1 cellular context compared by ENCODE assay signal in the genomic region with DNA sequence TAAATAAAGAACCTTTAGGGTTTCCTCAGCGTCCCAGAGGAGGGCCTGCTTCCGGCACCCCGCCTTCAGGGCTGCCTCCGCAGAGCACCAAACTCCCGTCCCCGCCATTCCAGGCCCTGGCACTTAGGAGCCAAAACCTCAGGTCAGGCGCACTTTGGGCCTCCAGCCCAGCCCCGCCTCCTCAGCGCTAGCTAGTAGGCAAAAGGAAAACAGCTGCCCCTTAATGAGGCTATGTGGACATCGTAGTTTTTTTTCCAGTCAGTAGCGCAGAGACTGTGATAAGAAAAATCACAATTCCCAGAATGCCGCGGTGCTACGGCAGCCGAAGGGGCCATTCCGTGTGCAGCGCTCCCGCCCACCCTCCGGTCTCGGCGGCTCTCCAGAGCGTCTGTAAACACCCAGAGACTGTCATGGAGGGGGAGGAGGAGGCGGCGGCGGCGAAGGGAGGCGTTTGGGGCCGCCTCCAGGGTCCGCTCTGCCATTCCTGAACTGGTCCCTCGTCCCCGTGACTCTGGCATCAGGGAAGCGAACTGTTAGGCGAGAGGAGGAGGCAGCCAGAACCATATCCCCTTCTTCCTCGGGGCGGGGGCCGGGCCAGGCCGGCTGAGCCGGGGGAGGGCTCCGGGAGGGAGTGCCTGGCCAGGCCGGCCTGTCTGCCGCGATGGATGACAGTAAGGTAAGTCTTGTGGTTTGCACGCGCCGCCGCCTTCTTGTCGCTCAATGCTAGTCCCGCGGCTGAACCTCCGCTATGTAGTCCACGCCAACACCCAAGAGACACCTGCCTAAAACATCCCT.
TF ChIP-seq lines count a peak whose summit lies in the region.

A gene with protein sequence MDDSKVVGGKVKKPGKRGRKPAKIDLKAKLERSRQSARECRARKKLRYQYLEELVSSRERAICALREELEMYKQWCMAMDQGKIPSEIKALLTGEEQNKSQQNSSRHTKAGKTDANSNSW (plus strand): TSS at position 365 of the 795 bp plus-strand sequence. CDS start 297 bp downstream, at position 662.

TF ChIP-seq in HepG2, 621 proteins besides CTCF, POLR2A, EP300 and RAD21 (continued from another document and continues in another):
- TF ChIP-seq, protein P1, sequence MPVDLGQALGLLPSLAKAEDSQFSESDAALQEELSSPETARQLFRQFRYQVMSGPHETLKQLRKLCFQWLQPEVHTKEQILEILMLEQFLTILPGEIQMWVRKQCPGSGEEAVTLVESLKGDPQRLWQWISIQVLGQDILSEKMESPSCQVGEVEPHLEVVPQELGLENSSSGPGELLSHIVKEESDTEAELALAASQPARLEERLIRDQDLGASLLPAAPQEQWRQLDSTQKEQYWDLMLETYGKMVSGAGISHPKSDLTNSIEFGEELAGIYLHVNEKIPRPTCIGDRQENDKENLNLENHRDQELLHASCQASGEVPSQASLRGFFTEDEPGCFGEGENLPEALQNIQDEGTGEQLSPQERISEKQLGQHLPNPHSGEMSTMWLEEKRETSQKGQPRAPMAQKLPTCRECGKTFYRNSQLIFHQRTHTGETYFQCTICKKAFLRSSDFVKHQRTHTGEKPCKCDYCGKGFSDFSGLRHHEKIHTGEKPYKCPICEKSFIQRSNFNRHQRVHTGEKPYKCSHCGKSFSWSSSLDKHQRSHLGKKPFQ (CRISPR knock-in tag; IDR thresholded peaks at IDR 0.05; ENCODE audit: insufficient replicate concordance) = no peak
- TF ChIP-seq, protein P2, sequence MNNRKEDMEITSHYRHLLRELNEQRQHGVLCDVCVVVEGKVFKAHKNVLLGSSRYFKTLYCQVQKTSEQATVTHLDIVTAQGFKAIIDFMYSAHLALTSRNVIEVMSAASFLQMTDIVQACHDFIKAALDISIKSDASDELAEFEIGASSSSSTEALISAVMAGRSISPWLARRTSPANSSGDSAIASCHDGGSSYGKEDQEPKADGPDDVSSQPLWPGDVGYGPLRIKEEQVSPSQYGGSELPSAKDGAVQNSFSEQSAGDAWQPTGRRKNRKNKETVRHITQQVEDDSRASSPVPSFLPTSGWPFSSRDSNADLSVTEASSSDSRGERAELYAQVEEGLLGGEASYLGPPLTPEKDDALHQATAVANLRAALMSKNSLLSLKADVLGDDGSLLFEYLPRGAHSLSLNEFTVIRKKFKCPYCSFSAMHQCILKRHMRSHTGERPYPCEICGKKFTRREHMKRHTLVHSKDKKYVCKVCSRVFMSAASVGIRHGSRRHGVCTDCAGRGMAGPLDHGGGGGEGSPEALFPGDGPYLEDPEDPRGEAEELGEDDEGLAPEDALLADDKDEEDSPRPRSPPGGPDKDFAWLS (CRISPR knock-in tag; IDR thresholded peaks at IDR 0.05; ENCODE audit: borderline replicate concordance) = no peak
- TF ChIP-seq SAFB2 (CRISPR knock-in tag; IDR thresholded peaks at IDR 0.05; ENCODE audit: borderline replicate concordance, low read depth) (no peak; the same call in 1 of the 2 replicates), ZNF263 (CRISPR knock-in tag; IDR thresholded peaks at IDR 0.05) (peak; percentile 60; the same call in 1 of the 2 replicates), ZNF780A (CRISPR knock-in tag; IDR thresholded peaks at IDR 0.05) (peak; percentile 25; the same call in 1 of the 2 replicates), CBFB (CRISPR knock-in tag; IDR thresholded peaks at IDR 0.05) (peak; percentile 86; the same call in 1 of the 2 replicates), MYC (CRISPR knock-in tag; IDR thresholded peaks at IDR 0.05; ENCODE audit: borderline replicate concordance) (peak; percentile 82), ZNF256 (CRISPR knock-in tag; conservative IDR thresholded peaks at IDR 0.05) (no peak; the same call in 1 of the 2 replicates), POLR2G (IDR thresholded peaks at IDR 0.05; ENCODE audit: low read depth, low read length) (peak; percentile 81), FOXK2 (IDR thresholded peaks at IDR 0.05) (peak; percentile 89), ARNTL (CRISPR knock-in tag; IDR thresholded peaks at IDR 0.05) (peak; percentile 60; the same call in 1 of the 2 replicates), ZBTB8A (CRISPR knock-in tag; IDR thresholded peaks at IDR 0.05; ENCODE audit: borderline replicate concordance, low read depth) (no peak), NCOA5 (CRISPR knock-in tag; IDR thresholded peaks at IDR 0.05) (no peak), ZNF720 (CRISPR knock-in tag; IDR thresholded peaks at IDR 0.05) (0 out of 2 replicates have a peak, but pooled peaks have one; percentile 33), TBX2 (CRISPR knock-in tag; IDR thresholded peaks at IDR 0.05; ENCODE audit: borderline replicate concordance) (peak; percentile 84), ZNF138 (CRISPR knock-in tag; IDR thresholded peaks at IDR 0.05; ENCODE audit: low read depth) (0 out of 2 replicates have a peak, but pooled peaks have one; percentile 23), RCOR2 (CRISPR knock-in tag; IDR thresholded peaks at IDR 0.05) (peak; percentile 39; the same call in 1 of the 2 replicates), YY1 (IDR thresholded peaks at IDR 0.05; ENCODE audit: insufficient read depth, insufficient replicate concordance, low read depth, low read length) (peak; percentile 86), GABPB1 (CRISPR knock-in tag; IDR thresholded peaks at IDR 0.05) (peak; percentile 88), ZFP90 (CRISPR knock-in tag; IDR thresholded peaks at IDR 0.05; ENCODE audit: borderline replicate concordance) (0 out of 2 replicates have a peak, but pooled peaks have one; percentile 30), ZNF607 (CRISPR knock-in tag; IDR thresholded peaks at IDR 0.05; ENCODE audit: borderline replicate concordance) (peak; percentile 56; the same call in 1 of the 2 replicates), ZNF124 (CRISPR knock-in tag; IDR thresholded peaks at IDR 0.05) (peak; percentile 52), STAG1 (CRISPR knock-in tag; IDR thresholded peaks at IDR 0.05) (0 out of 2 replicates have a peak, but pooled peaks have one; percentile 7), HES4 (CRISPR knock-in tag; IDR thresholded peaks at IDR 0.05; ENCODE audit: borderline replicate concordance) (no peak; the same call in 1 of the 2 replicates), BCL6 (CRISPR knock-in tag; IDR thresholded peaks at IDR 0.05) (peak; percentile 65), ZNF660 (CRISPR knock-in tag; IDR thresholded peaks at IDR 0.05; ENCODE audit: borderline replicate concordance, low read depth) (no peak), ZMYM3 (CRISPR knock-in tag; IDR thresholded peaks at IDR 0.05) (peak; percentile 71; the same call in 1 of the 2 replicates), THAP11 (CRISPR knock-in tag; IDR thresholded peaks at IDR 0.05) (peak; percentile 96), POLR2AphosphoS5 (IDR thresholded peaks at IDR 0.05; ENCODE audit: low read depth, low read length) (peak; percentile 66), RNF2 (conservative IDR thresholded peaks at IDR 0.05; ENCODE audit: low read depth) (0 out of 2 replicates have a peak, but pooled peaks have one; percentile 30), FOXM1 (CRISPR knock-in tag; IDR thresholded peaks at IDR 0.05) (no peak), ZNF547 (CRISPR knock-in tag; IDR thresholded peaks at IDR 0.05) (0 out of 2 replicates have a peak, but pooled peaks have one; percentile 12), CHD4 (IDR thresholded peaks at IDR 0.05; ENCODE audit: borderline replicate concordance, low read length) (no peak), RBM39 (IDR thresholded peaks at IDR 0.05; ENCODE audit: low read depth, low read length, poor library complexity, severe bottlenecking) (peak; percentile 89), REXO4 (CRISPR knock-in tag; IDR thresholded peaks at IDR 0.05; ENCODE audit: borderline replicate concordance) (no peak; the same call in 1 of the 2 replicates), CBX5 (CRISPR knock-in tag; IDR thresholded peaks at IDR 0.05; ENCODE audit: borderline replicate concordance) (peak; percentile 76; the same call in 1 of the 2 replicates), PITX1 (CRISPR knock-in tag; IDR thresholded peaks at IDR 0.05) (peak; percentile 75; the same call in 1 of the 2 replicates), RARA (CRISPR knock-in tag; IDR thresholded peaks at IDR 0.05) (peak; percentile 27; the same call in 1 of the 2 replicates), DMAP1 (CRISPR knock-in tag; IDR thresholded peaks at IDR 0.05) (peak; percentile 89), PHF21A (CRISPR knock-in tag; IDR thresholded peaks at IDR 0.05) (peak; percentile 94), ZNF747 (CRISPR knock-in tag; IDR thresholded peaks at IDR 0.05; ENCODE audit: borderline replicate concordance) (0 out of 2 replicates have a peak, but pooled peaks have one; percentile 75)
- TF ChIP-seq, protein P3, sequence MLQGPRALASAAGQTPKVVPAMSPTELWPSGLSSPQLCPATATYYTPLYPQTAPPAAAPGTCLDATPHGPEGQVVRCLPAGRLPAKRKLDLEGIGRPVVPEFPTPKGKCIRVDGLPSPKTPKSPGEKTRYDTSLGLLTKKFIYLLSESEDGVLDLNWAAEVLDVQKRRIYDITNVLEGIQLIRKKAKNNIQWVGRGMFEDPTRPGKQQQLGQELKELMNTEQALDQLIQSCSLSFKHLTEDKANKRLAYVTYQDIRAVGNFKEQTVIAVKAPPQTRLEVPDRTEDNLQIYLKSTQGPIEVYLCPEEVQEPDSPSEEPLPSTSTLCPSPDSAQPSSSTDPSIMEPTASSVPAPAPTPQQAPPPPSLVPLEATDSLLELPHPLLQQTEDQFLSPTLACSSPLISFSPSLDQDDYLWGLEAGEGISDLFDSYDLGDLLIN (CRISPR knock-in tag; IDR thresholded peaks at IDR 0.05; ENCODE audit: borderline replicate concordance) = no peak
- TF ChIP-seq, protein P4, sequence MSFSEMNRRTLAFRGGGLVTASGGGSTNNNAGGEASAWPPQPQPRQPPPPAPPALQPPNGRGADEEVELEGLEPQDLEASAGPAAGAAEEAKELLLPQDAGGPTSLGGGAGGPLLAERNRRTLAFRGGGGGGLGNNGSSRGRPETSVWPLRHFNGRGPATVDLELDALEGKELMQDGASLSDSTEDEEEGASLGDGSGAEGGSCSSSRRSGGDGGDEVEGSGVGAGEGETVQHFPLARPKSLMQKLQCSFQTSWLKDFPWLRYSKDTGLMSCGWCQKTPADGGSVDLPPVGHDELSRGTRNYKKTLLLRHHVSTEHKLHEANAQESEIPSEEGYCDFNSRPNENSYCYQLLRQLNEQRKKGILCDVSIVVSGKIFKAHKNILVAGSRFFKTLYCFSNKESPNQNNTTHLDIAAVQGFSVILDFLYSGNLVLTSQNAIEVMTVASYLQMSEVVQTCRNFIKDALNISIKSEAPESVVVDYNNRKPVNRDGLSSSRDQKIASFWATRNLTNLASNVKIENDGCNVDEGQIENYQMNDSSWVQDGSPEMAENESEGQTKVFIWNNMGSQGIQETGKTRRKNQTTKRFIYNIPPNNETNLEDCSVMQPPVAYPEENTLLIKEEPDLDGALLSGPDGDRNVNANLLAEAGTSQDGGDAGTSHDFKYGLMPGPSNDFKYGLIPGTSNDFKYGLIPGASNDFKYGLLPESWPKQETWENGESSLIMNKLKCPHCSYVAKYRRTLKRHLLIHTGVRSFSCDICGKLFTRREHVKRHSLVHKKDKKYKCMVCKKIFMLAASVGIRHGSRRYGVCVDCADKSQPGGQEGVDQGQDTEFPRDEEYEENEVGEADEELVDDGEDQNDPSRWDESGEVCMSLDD (CRISPR knock-in tag; IDR thresholded peaks at IDR 0.05; ENCODE audit: borderline replicate concordance) = peak; percentile 27; the same call in 1 of the 2 replicates
- TF ChIP-seq, protein P5, sequence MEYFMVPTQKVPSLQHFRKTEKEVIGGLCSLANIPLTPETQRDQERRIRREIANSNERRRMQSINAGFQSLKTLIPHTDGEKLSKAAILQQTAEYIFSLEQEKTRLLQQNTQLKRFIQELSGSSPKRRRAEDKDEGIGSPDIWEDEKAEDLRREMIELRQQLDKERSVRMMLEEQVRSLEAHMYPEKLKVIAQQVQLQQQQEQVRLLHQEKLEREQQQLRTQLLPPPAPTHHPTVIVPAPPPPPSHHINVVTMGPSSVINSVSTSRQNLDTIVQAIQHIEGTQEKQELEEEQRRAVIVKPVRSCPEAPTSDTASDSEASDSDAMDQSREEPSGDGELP (IDR thresholded peaks at IDR 0.05; ENCODE audit: borderline replicate concordance, low read depth) = peak; percentile 91
- TF ChIP-seq, protein P6, sequence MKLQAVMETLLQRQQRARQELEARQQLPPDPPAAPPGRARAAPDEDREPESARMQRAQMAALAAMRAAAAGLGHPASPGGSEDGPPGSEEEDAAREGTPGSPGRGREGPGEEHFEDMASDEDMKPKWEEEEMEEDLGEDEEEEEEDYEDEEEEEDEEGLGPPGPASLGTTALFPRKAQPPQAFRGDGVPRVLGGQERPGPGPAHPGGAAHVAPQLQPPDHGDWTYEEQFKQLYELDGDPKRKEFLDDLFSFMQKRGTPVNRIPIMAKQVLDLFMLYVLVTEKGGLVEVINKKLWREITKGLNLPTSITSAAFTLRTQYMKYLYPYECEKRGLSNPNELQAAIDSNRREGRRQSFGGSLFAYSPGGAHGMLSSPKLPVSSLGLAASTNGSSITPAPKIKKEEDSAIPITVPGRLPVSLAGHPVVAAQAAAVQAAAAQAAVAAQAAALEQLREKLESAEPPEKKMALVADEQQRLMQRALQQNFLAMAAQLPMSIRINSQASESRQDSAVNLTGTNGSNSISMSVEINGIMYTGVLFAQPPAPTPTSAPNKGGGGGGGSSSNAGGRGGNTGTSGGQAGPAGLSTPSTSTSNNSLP (IDR thresholded peaks at IDR 0.05; ENCODE audit: low read depth, low read length) = peak; percentile 93
- TF ChIP-seq, protein P7, sequence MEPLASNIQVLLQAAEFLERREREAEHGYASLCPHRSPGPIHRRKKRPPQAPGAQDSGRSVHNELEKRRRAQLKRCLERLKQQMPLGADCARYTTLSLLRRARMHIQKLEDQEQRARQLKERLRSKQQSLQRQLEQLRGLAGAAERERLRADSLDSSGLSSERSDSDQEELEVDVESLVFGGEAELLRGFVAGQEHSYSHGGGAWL (CRISPR knock-in tag; IDR thresholded peaks at IDR 0.05) = peak; percentile 19; the same call in 1 of the 2 replicates
- TF ChIP-seq, protein P8, sequence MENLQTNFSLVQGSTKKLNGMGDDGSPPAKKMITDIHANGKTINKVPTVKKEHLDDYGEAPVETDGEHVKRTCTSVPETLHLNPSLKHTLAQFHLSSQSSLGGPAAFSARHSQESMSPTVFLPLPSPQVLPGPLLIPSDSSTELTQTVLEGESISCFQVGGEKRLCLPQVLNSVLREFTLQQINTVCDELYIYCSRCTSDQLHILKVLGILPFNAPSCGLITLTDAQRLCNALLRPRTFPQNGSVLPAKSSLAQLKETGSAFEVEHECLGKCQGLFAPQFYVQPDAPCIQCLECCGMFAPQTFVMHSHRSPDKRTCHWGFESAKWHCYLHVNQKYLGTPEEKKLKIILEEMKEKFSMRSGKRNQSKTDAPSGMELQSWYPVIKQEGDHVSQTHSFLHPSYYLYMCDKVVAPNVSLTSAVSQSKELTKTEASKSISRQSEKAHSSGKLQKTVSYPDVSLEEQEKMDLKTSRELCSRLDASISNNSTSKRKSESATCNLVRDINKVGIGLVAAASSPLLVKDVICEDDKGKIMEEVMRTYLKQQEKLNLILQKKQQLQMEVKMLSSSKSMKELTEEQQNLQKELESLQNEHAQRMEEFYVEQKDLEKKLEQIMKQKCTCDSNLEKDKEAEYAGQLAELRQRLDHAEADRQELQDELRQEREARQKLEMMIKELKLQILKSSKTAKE (CRISPR knock-in tag; IDR thresholded peaks at IDR 0.05; ENCODE audit: borderline replicate concordance) = peak; percentile 73; the same call in 1 of the 2 replicates
